Comparison of ENCODE assay signal across 28 cellular contexts in the genomic region with DNA sequence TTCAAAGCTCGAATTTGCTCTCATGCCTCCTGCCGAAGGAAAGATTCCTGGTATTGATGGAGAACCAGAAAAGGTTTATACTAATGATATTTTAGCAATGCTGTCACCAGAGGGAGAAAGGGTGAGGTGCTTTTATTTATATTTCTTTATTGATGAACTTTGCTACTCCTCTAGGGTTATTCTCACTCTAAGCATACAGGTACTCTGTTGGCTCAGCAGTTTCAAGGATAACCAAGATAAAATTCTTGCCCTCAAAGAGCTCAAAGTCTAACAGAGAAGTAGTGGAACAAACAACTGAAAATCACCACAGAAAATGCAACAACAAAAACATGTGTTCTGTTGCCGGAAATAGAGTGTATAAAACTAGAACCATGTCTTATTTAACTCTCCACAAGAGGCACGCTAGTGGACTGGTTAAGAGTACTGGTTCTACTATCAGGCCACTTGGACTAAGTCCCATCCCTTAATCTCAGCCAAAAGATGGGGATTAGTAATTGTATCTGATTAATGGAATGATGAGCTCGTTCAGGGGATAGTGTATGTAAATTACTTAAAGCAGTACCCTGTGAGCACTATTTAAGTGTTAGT.
"Had no signal": no experiment of that assay in that cellular context is flagged by ENCODE, and none has a peak within 500 bp of the region (broad histone marks: within the 10 kb centered on the region; RNA-seq: fewer than 3 reads in every experiment).

No MANE protein-coding gene starts in this region.

- H3K4me3 ChIP-seq: left lung, lower lobe of right lung, pancreas, prostate gland, skin epidermis, tibial nerve, uterus had no signal

- H3K9me3 Mint-ChIP-seq: natural killer cell; stimulated activated memory B cell treated with anti-CD40 and anti-IgM and Interleukin-4, amounts not matched to agents 10 μg/mL and 1 μg/mL and 100 μg/mL, for 72 hours; stimulated activated naive CD8-positive, alpha-beta T cell treated with anti-CD3 and anti-CD28 coated beads, Interleukin-15, amount 100 ng/mL, for 72 hours had no signal

- H3K4me1 Mint-ChIP-seq: naive B cell; natural killer cell; stimulated activated memory B cell treated with anti-CD40 and anti-IgM and Interleukin-4, amounts not matched to agents 10 μg/mL and 1 μg/mL and 100 μg/mL, for 72 hours had no signal

- H3K4me1 ChIP-seq: left lung, lower lobe of right lung, pancreas, prostate gland, tibial nerve, uterus had no signal

- H3K27ac Mint-ChIP-seq: naive B cell; natural killer cell; stimulated activated memory B cell treated with anti-CD40 and anti-IgM and Interleukin-4, amounts not matched to agents 10 μg/mL and 1 μg/mL and 100 μg/mL, for 72 hours; stimulated activated naive CD8-positive, alpha-beta T cell treated with anti-CD3 and anti-CD28 coated beads, Interleukin-15, amount 100 ng/mL, for 72 hours; type B pancreatic cell had no signal

- DNase-seq: hippocampal formation; kidney glomerular epithelial cell; left cardiac atrium; left lung; lower lobe of right lung; mammary epithelial cell; mesenchymal stem cell; naive B cell; natural killer cell; nucleus accumbens; pancreas; posterior cingulate gyrus; retina; right cardiac atrium; stimulated activated CD4-positive, alpha-beta T cell treated with anti-CD3 and anti-CD28 coated beads, Interleukin-1b, Interleukin-23, amount 100 ng/mL, for 48 hours; stimulated activated CD4-positive, alpha-beta T cell treated with anti-CD3 and anti-CD28 coated beads, Interleukin-2, amount 100 ng/mL, for 48 hours; stimulated activated CD4-positive, alpha-beta T cell treated with anti-CD3 and anti-CD28 coated beads, Interleukin-4, amount 100 ng/mL, for 4 hours; stimulated activated CD8-positive, alpha-beta memory T cell treated with anti-CD3 and anti-CD28 coated beads, Interleukin-4, amount 100 ng/mL, for 48 hours; stimulated activated naive CD4-positive, alpha-beta T cell treated with Interleukin-2 at 50 U/mL for 16 hours; stimulated activated naive CD8-positive, alpha-beta T cell treated with anti-CD3 and anti-CD28 coated beads, Interleukin-15, amount 100 ng/mL, for 72 hours; substantia nigra; uterus had no signal

- H3K4me3 Mint-ChIP-seq: naive B cell; natural killer cell; stimulated activated memory B cell treated with anti-CD40 and anti-IgM and Interleukin-4, amounts not matched to agents 10 μg/mL and 1 μg/mL and 100 μg/mL, for 72 hours; stimulated activated naive CD8-positive, alpha-beta T cell treated with anti-CD3 and anti-CD28 coated beads, Interleukin-15, amount 100 ng/mL, for 72 hours; type B pancreatic cell had no signal

- H3K27ac ChIP-seq: left lung, lower lobe of right lung, pancreas, prostate gland, skin epidermis, tibial nerve, uterus had no signal

- H3K9me3 ChIP-seq: left lung, lower lobe of right lung, pancreas, prostate gland, tibial nerve had no signal

- H3K27me3 ChIP-seq: left lung, pancreas, uterus had no signal

- ATAC-seq: left cardiac atrium; left lung; lower lobe of right lung; natural killer cell; pancreas; right cardiac atrium; sciatic nerve; stimulated activated memory B cell treated with anti-CD40 and anti-IgM and Interleukin-4, amounts not matched to agents 10 μg/mL and 1 μg/mL and 100 μg/mL, for 72 hours; stimulated activated naive CD8-positive, alpha-beta T cell treated with anti-CD3 and anti-CD28 coated beads, Interleukin-15, amount 100 ng/mL, for 72 hours had no signal

- H3K27me3 Mint-ChIP-seq: stimulated activated memory B cell treated with anti-CD40 and anti-IgM and Interleukin-4, amounts not matched to agents 10 μg/mL and 1 μg/mL and 100 μg/mL, for 72 hours; stimulated activated naive CD8-positive, alpha-beta T cell treated with anti-CD3 and anti-CD28 coated beads, Interleukin-15, amount 100 ng/mL, for 72 hours; type B pancreatic cell had no signal

- H3K36me3 Mint-ChIP-seq: naive B cell; natural killer cell; stimulated activated memory B cell treated with anti-CD40 and anti-IgM and Interleukin-4, amounts not matched to agents 10 μg/mL and 1 μg/mL and 100 μg/mL, for 72 hours; type B pancreatic cell had no signal

- H3K36me3 ChIP-seq: left lung, lower lobe of right lung, pancreas, prostate gland, uterus had no signal
